Comparison of ENCODE assay signal across 28 cellular contexts in the genomic region with DNA sequence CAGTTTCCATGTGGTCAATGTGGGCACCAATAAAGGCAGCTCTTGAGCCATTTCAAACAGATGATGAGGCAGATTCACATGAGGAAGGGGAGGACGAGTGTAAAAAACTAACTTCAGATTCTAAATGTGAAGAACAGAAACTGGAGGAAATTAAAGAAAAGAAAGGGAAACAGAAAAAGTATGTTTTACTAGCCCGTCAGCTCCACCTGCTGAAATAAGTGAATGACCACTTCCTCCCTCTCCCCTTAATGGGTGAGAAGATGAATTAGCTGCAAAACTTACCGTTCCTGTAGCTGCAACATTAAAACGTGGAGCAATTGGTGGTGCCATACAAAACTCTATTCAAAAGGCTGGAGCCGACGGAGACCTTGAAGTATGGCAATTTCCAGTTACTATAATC.
DNase-seq lines count a peak whose midpoint lies in the region; ATAC-seq, FAIRE-seq and TF ChIP-seq lines count a peak whose summit lies in the region.
"Had no signal": no experiment of that assay in that cellular context is flagged by ENCODE, and none has a peak within 500 bp of the region (broad histone marks: within the 10 kb centered on the region; RNA-seq: fewer than 3 reads in every experiment).

No MANE protein-coding gene starts in this region.

- H3K4me3 ChIP-seq in HepG2 (replicated peaks in 1 of 3; ENCODE audit: insufficient read depth in 1 of 3, low read depth in 2 of 3, low read length in 3 of 3) (no peak overlapping the region), right lobe of liver (no peak overlapping the region), MM.1S (ENCODE audit: low read length) (no peak overlapping the region)
- H3K4me3 ChIP-seq: BLaER1 treated with 17β-estradiol and CSF1 and Interleukin-3, amounts not matched to agents 10 nM and 100 nM; GM23338; heart right ventricle; ovary; skin epidermis; stomach; tibial artery had no signal

- TF ChIP-seq EP300 in HepG2 (IDR thresholded peaks at IDR 0.05; ENCODE audit: low read depth in 2 of 2, low read length in 2 of 2) (no peak), HepG2 (CRISPR knock-in tag; IDR thresholded peaks at IDR 0.05; ENCODE audit: borderline replicate concordance) (no peak)

- no peaks in the 10 kb centered on the region for H3K4me1 ChIP-seq in HepG2 (ENCODE audit: insufficient read depth, low read length)
- no peaks in the 10 kb centered on the region for H3K4me1 ChIP-seq in right lobe of liver
- H3K4me1 ChIP-seq in MM.1S (ENCODE audit: low read length), result 0 out of 2 replicates have a peak, but pooled peaks cover 3% of the 10 kb centered on the region
- H3K4me1 ChIP-seq: BLaER1 treated with 17β-estradiol and CSF1 and Interleukin-3, amounts not matched to agents 10 nM and 100 nM; heart right ventricle; stomach; tibial artery had no signal

- H3K4me2 ChIP-seq in HepG2 (ENCODE audit: low read depth, low read length), result no peak overlapping the region
- peak overlapping the region; percentile 5; the same call in 1 of the 2 replicates for H3K4me2 ChIP-seq in MM.1S (ENCODE audit: low read depth, low read length)
- H3K4me2 ChIP-seq: BLaER1 treated with 17β-estradiol and CSF1 and Interleukin-3, amounts not matched to agents 10 nM and 100 nM; GM23338 had no signal

- H3F3A ChIP-seq in MM.1S (ENCODE audit: insufficient read depth, low read length), result no peaks in the 10 kb centered on the region

- no peak overlapping the region for H2AFZ ChIP-seq in HepG2 (ENCODE audit: low read length)
- H2AFZ ChIP-seq in MM.1S (ENCODE audit: low read length), result no peak overlapping the region
- H2AFZ ChIP-seq: GM23338 had no signal

- no peaks in the 10 kb centered on the region for H3K79me2 ChIP-seq in HepG2 (ENCODE audit: insufficient read depth, low read length)
- H3K79me2 ChIP-seq in MM.1S (ENCODE audit: low read length), result no peaks in the 10 kb centered on the region

- H3K27me3 ChIP-seq in HepG2 (ENCODE audit: control insufficient read depth in 1 of 2, insufficient read depth in 2 of 2, low read length in 2 of 2), result 0 out of 5 replicates have a peak, but pooled peaks cover 1 to 3% of the 10 kb centered on the region in 2 experiments
- H3K27me3 ChIP-seq in right lobe of liver, result no peaks in the 10 kb centered on the region
- H3K27me3 ChIP-seq in MM.1S (replicated peaks; ENCODE audit: insufficient read depth, low read length), result no peaks in the 10 kb centered on the region
- H3K27me3 ChIP-seq: BLaER1 treated with 17β-estradiol and CSF1 and Interleukin-3, amounts not matched to agents 10 nM and 100 nM; heart right ventricle; ovary; stomach; tibial artery had no signal

- no peak for TF ChIP-seq POLR2A in HepG2 (IDR thresholded peaks at IDR 0.05; ENCODE audit: insufficient read depth in 1 of 2, low read depth in 2 of 2, low read length in 2 of 2)
- no peak for TF ChIP-seq POLR2A in right lobe of liver (IDR thresholded peaks at IDR 0.05)

- CTCF ChIA-PET in HepG2 (lab: Yijun Ruan, JAX; ENCODE audit: low intra/inter-chr PET ratio, low total read pairs), result interaction anchor here (1.7 kb wide), 1 partner anchor 94 kb away, joined by 3 read pairs; no protein-coding TSS in a partner anchor

- H3K9ac ChIP-seq in HepG2 (ENCODE audit: insufficient read depth, low read depth, low read length) (no peak overlapping the region), MM.1S (ENCODE audit: low read length) (no peak overlapping the region)
- H3K9ac ChIP-seq: BLaER1 treated with 17β-estradiol and CSF1 and Interleukin-3, amounts not matched to agents 10 nM and 100 nM had no signal

- BruUV-seq in HepG2 (replicated peaks; lab: Mats Ljungman, UMichigan), result no TSS peak

- DNase-seq in HepG2 (ENCODE audit: low spot score) (no peak), right lobe of liver (no peak), MM.1S (peak; percentile 47), RPMI8226 (peak; percentile 25), kidney glomerular epithelial cell (lab: John Stamatoyannopoulos, UW) (no peak)
- no peak for DNase-seq in activated CD4-positive, alpha-beta T cell treated with anti-CD3 and anti-CD28 coated beads for 48 hours
- DNase-seq in stimulated activated CD4-positive, alpha-beta T cell treated with anti-CD3 and anti-CD28 coated beads, Interleukin-15, amount 100 ng/mL, for 24 hours, result no peak
- DNase-seq: activated CD4-positive, alpha-beta T cell treated with anti-CD3 and anti-CD28 coated beads for 36 hours; activated T-cell treated with anti-CD3 and anti-CD28 coated beads, Interleukin-2, amount 50 U/mL, for 4 hours; DMS79; endodermal cell; foreskin melanocyte; GDM1; heart right ventricle; left cardiac atrium; mammary epithelial cell; NCI-H1417 treated with DMSO at 0.1 percent for 48 hours; NCI-H446 treated with DMSO at 0.1 percent for 48 hours; ovary; stimulated activated CD4-positive, alpha-beta T cell treated with anti-CD3 and anti-CD28 coated beads, Interleukin-1b, Interleukin-23, amount 100 ng/mL, for 48 hours; stimulated activated CD8-positive, alpha-beta memory T cell treated with anti-CD3 and anti-CD28 coated beads, Interleukin-4, amount 100 ng/mL, for 48 hours; stomach; tibial artery had no signal

- intact Hi-C loops in HepG2 (cut with micrococcal nuclease; ENCODE audit: unreplicated experiment), result loop anchor here (2.0 kb wide), 1 partner anchor 94 kb away; no protein-coding TSS in a partner anchor
- intact Hi-C loops in right lobe of liver (cut with DNase I), result no loop called here

- in situ Hi-C loops in HepG2 (cut with HindIII; ENCODE audit: extremely low pct_ligation_motif_present, low pct_unique_long_range_greater_than_20kb), result no loop called here

- no peaks in the 10 kb centered on the region for H4K20me1 ChIP-seq in HepG2 (ENCODE audit: insufficient read depth, low read length)
- no peaks in the 10 kb centered on the region for H4K20me1 ChIP-seq in MM.1S (ENCODE audit: insufficient read depth, low read length)
- H4K20me1 ChIP-seq: BLaER1 treated with 17β-estradiol and CSF1 and Interleukin-3, amounts not matched to agents 10 nM and 100 nM had no signal

- peak; percentile 39 for TF ChIP-seq CTCF in HepG2 (CRISPR knock-in tag; IDR thresholded peaks at IDR 0.05)
- no peak for TF ChIP-seq CTCF in right lobe of liver (IDR thresholded peaks at IDR 0.05)
- peak; percentile 36 for TF ChIP-seq CTCF in MM.1S (IDR thresholded peaks at IDR 0.05; ENCODE audit: low read length)

- no peak for ATAC-seq in HepG2
- no peak for ATAC-seq in right lobe of liver
- ATAC-seq: activated CD4-positive, alpha-beta T cell treated with anti-CD3 and anti-CD28 coated beads for 36 hours; activated T-cell treated with anti-CD3 and anti-CD28 coated beads, Interleukin-2, amount 50 U/mL, for 4 hours; esophagus mucosa; GM23338; heart right ventricle; left cardiac atrium had no signal

- POLR2A ChIA-PET in HepG2 (lab: Yijun Ruan, JAX), result no interaction called here

- H3K9me3 ChIP-seq in HepG2 (ENCODE audit: low read length) (no peaks in the 10 kb centered on the region), right lobe of liver (no peaks in the 10 kb centered on the region), MM.1S (replicated peaks; ENCODE audit: insufficient read depth, low read length) (no peaks in the 10 kb centered on the region)
- H3K9me3 ChIP-seq: ovary had no signal

- TF ChIP-seq RAD21 in HepG2 (CRISPR knock-in tag; IDR thresholded peaks at IDR 0.05), result no peak

- WGBS in HepG2 (ENCODE audit: low lambda C conversion rate), result 23% methylated on average over 6 of the region's 6 CpGs
- 57% methylated on average over 5 of the region's 6 CpGs for WGBS in right lobe of liver (ENCODE audit: insufficient coverage, low coverage, low lambda C conversion rate, missing lambda C conversion rate)

- no peaks in the 10 kb centered on the region for H3K9me2 ChIP-seq in MM.1S (replicated peaks; ENCODE audit: insufficient read depth, low read length)

- FAIRE-seq in HepG2 (lab: Jason Lieb, UNC), result no peak

- H3K36me3 ChIP-seq in HepG2 (replicated peaks in 1 of 2; ENCODE audit: control insufficient read depth in 1 of 2, insufficient read depth in 2 of 2, low read length in 2 of 2), result no peaks in the 10 kb centered on the region
- H3K36me3 ChIP-seq in right lobe of liver, result no peaks in the 10 kb centered on the region
- H3K36me3 ChIP-seq in MM.1S (replicated peaks; ENCODE audit: insufficient read depth, low read length), result no peaks in the 10 kb centered on the region
- H3K36me3 ChIP-seq: heart right ventricle, ovary, stomach, tibial artery had no signal

- H3K27ac ChIP-seq in HepG2 (ENCODE audit: extremely low read length, insufficient read depth, low read length) (no peak overlapping the region), right lobe of liver (no peak overlapping the region), MM.1S (ENCODE audit: low read length) (no peak overlapping the region)
- H3K27ac ChIP-seq: BLaER1 treated with 17β-estradiol and CSF1 and Interleukin-3, amounts not matched to agents 10 nM and 100 nM; heart right ventricle; HL-60; ovary; skin epidermis; stomach; tibial artery had no signal

TF ChIP-seq in HepG2, 621 proteins besides CTCF, POLR2A, EP300 and RAD21:
- no peak for TF ChIP-seq MIER2 (CRISPR knock-in tag; IDR thresholded peaks at IDR 0.05)
- TF ChIP-seq SMC3 (IDR thresholded peaks at IDR 0.05; ENCODE audit: low read length), result peak; percentile 32; the same call in 1 of the 2 replicates
- no peak for TF ChIP-seq ZNF44 (CRISPR knock-in tag; IDR thresholded peaks at IDR 0.05)
- peak; percentile 70 for TF ChIP-seq STAG1 (CRISPR knock-in tag; IDR thresholded peaks at IDR 0.05)
- TF ChIP-seq ZNF512B (CRISPR knock-in tag; IDR thresholded peaks at IDR 0.05; ENCODE audit: borderline replicate concordance), result no peak

Comparison
In these comparisons a context has a peak if more than half of its experiments do, and no peak if none do; other contexts are left out.
1. CTCF ChIP-seq: peak in HepG2 (single experiment) and MM.1S (single experiment); none in right lobe of liver (0 of 4).
2. DNase-seq: peak in MM.1S (single experiment) and RPMI8226 (single experiment); none in HepG2 (single experiment), right lobe of liver (0 of 3), kidney glomerular epithelial cell (single experiment), activated CD4-positive, alpha-beta T cell treated with anti-CD3 and anti-CD28 coated beads for 48 hours (single experiment) and stimulated activated CD4-positive, alpha-beta T cell treated with anti-CD3 and anti-CD28 coated beads, Interleukin-15, amount 100 ng/mL, for 24 hours (single experiment).